ENCODE assay signal across 17 cellular contexts in the genomic region with DNA sequence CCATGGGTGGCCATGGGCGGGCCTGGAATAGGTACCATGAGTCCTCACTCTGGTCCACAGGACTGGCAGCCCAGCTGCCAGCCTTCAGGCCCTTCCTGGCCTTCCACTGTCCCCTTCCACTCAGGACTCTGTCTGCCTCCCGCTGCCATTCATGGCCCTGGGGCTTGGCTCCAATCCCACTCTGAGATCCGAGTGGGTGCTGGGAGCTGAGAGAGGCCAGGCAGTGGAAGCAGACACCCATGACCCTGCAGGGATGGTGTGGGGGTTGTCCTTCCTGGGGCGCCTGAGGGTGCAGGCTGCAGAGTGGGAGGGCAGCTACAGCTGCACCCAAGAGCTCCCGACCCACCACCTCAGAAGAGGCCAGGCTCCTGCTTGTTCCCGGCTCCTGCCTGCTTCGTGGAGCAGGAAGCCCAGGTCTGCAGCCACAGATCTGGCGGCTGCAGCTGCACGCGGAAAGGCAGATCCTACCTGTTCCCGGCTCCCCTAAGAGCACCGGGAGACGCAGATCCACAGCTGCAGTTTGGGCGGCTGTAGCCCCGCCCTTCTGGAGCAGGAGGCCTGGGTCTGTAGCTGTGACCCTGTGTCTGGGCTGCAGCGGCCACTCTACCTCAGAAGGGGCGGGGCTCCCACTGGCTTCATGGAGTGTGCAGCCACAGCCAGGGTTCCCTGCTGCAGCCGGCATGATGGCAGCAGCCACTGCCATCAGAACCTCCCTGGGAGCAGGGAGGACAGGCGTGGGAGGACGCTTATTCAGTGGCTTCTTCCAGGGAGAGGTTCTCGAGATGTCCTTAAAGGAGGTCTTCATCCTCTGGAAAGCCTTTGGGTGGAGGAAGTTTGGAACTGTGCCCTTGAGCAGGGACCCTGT. TPM values are rescaled to one million over a fixed set of nuclear protein-coding genes. Genes with fewer than 3 reads are reported as not detected.
"Had no signal": no experiment of that assay in that cellular context is flagged by ENCODE, and none has a peak within 500 bp of the region (broad histone marks: within the 10 kb centered on the region; RNA-seq: fewer than 3 reads in every experiment).

No MANE protein-coding gene starts in this region.

- H3K4me3 ChIP-seq: ascending aorta, hepatocyte, tibial artery, uterus had no signal

- H3K4me1 Mint-ChIP-seq: activated CD4-positive, alpha-beta T cell treated with anti-CD3 and anti-CD28 coated beads, Interleukin-2, amount 10 ng/mL, durations not matched to agents 24 days and 14 days had no signal

- ATAC-seq: left lobe of liver; naive thymus-derived CD4-positive, alpha-beta T cell had no signal

- DNase-seq: activated CD4-positive, alpha-beta T cell treated with anti-CD3 and anti-CD28 coated beads, Interleukin-2, amount 10 ng/mL, durations not matched to agents 24 days and 14 days; activated CD4-positive, CD25-positive, alpha-beta regulatory T cell; activated CD8-positive, alpha-beta memory T cell treated with anti-CD3 and anti-CD28 coated beads, Interleukin-2, amount 50 U/mL, for 48 hours; activated naive CD4-positive, alpha-beta T cell treated with Interleukin-2 at 50 U/mL for 16 hours; islet precursor cell; naive thymus-derived CD4-positive, alpha-beta T cell; small intestine; SW 1271; tibial artery; uterus had no signal

- H3K4me1 ChIP-seq: uterus had no signal

- H3K9me3 Mint-ChIP-seq: activated CD4-positive, alpha-beta T cell treated with anti-CD3 and anti-CD28 coated beads, Interleukin-2, amount 10 ng/mL, durations not matched to agents 24 days and 14 days; T-helper 2 cell treated with Interferon-gamma antibody and Interleukin-4, amounts not matched to agents 5 μg/mL and 100 μg/mL, for 36 hours had no signal

- H3K27me3 ChIP-seq: ascending aorta, hepatocyte, tibial artery, uterus had no signal

- H3K36me3 ChIP-seq: uterus had no signal

- H3K27ac Mint-ChIP-seq: activated CD4-positive, alpha-beta T cell treated with anti-CD3 and anti-CD28 coated beads, Interleukin-2, amount 10 ng/mL, durations not matched to agents 24 days and 14 days; naive thymus-derived CD4-positive, alpha-beta T cell; T-helper 2 cell treated with Interferon-gamma antibody and Interleukin-4, amounts not matched to agents 5 μg/mL and 100 μg/mL, for 36 hours had no signal

- H3K27ac ChIP-seq: ascending aorta, hepatocyte, tibial artery, uterus had no signal

- H3K9me3 ChIP-seq: tibial artery, uterus had no signal

- H3K4me3 Mint-ChIP-seq: activated CD4-positive, alpha-beta T cell treated with anti-CD3 and anti-CD28 coated beads, Interleukin-2, amount 10 ng/mL, durations not matched to agents 24 days and 14 days; naive thymus-derived CD4-positive, alpha-beta T cell; T-helper 2 cell treated with Interferon-gamma antibody and Interleukin-4, amounts not matched to agents 5 μg/mL and 100 μg/mL, for 36 hours had no signal

- H3K27me3 Mint-ChIP-seq: activated CD4-positive, alpha-beta T cell treated with anti-CD3 and anti-CD28 coated beads, Interleukin-2, amount 10 ng/mL, durations not matched to agents 24 days and 14 days; naive thymus-derived CD4-positive, alpha-beta T cell had no signal

RNA-seq across cellular contexts. Expression of a gene that starts 49.6 kb away (rescaled TPM):
- total RNA-seq: activated CD4-positive, alpha-beta T cell treated with anti-CD3 and anti-CD28 coated beads, Interleukin-2, amount 10 ng/mL, durations not matched to agents 24 days and 14 days; ascending aorta; bronchial epithelial cell; hepatocyte; left lobe of liver; mononuclear cell; naive thymus-derived CD4-positive, alpha-beta T cell had no signal
- polyA plus RNA-seq: esophagus, hepatocyte had no signal
